Comparison of ENCODE assay signal across 1 cellular context in the genomic region with DNA sequence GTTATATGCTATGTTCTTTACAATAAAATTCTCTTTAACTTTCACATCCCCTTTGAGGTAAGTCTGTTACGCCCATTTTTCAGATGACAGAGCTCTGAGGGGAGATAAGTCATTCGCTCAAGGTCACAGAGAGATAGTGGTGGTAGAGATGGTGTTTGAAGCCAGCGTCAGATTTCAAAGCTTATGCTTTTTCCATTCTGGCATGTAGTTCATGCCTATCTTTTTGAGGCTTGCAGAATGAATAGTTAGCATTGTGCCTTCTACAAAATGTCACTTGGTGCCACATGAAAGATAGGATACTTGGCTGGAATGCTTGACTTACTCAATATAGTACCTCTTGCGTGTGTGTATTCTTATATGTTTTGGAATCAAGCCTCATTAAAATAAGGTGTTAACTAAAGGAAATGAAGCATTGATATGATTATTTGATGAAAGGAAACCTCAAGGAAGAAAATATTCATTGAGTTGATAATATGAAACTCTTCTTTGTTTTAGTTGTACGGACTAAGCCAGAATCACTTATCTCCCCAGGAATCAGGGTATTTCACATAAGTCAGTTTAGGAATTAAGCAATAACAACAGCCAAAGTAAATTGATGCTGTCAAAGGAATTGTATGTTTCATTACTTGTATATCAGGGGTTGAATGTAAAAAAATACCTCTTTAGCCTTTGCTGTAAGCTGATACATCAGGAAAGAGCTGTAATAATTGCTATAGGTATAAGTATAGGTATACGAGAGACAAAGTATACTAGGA.
TF ChIP-seq lines count a peak whose summit lies in the region.

No MANE protein-coding gene starts in this region.

TF ChIP-seq in HepG2, 621 proteins besides CTCF, POLR2A, EP300 and RAD21 (continued from another document and continues in another):
- TF ChIP-seq, protein P1, sequence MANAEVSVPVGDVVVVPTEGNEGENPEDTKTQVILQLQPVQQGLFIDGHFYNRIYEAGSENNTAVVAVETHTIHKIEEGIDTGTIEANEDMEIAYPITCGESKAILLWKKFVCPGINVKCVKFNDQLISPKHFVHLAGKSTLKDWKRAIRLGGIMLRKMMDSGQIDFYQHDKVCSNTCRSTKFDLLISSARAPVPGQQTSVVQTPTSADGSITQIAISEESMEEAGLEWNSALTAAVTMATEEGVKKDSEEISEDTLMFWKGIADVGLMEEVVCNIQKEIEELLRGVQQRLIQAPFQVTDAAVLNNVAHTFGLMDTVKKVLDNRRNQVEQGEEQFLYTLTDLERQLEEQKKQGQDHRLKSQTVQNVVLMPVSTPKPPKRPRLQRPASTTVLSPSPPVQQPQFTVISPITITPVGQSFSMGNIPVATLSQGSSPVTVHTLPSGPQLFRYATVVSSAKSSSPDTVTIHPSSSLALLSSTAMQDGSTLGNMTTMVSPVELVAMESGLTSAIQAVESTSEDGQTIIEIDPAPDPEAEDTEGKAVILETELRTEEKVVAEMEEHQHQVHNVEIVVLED (CRISPR knock-in tag; IDR thresholded peaks at IDR 0.05; ENCODE audit: borderline replicate concordance), result no peak
- TF ChIP-seq ZNF224 (CRISPR knock-in tag; IDR thresholded peaks at IDR 0.05) (no peak), ZNF343 (CRISPR knock-in tag; IDR thresholded peaks at IDR 0.05) (no peak), ZNF891 (CRISPR knock-in tag; IDR thresholded peaks at IDR 0.05) (no peak), POLR2AphosphoS5 (IDR thresholded peaks at IDR 0.05; ENCODE audit: low read depth, low read length) (no peak), ARHGAP35 (CRISPR knock-in tag; IDR thresholded peaks at IDR 0.05; ENCODE audit: borderline replicate concordance) (no peak), KAT7 (CRISPR knock-in tag; IDR thresholded peaks at IDR 0.05; ENCODE audit: borderline replicate concordance) (no peak; the same call in 1 of the 2 replicates), TBP (CRISPR knock-in tag; IDR thresholded peaks at IDR 0.05) (no peak), ERF (CRISPR knock-in tag; IDR thresholded peaks at IDR 0.05) (peak; percentile 39; the same call in 1 of the 2 replicates), ELF3 (CRISPR knock-in tag; IDR thresholded peaks at IDR 0.05) (peak; percentile 62), MLLT10 (CRISPR knock-in tag; IDR thresholded peaks at IDR 0.05) (no peak), TBL1XR1 (IDR thresholded peaks at IDR 0.05; ENCODE audit: borderline replicate concordance, low read length, partially characterized antibody) (no peak), NFYC (CRISPR knock-in tag; IDR thresholded peaks at IDR 0.05) (no peak), ZIK1 (CRISPR knock-in tag; IDR thresholded peaks at IDR 0.05; ENCODE audit: borderline replicate concordance, low read depth) (no peak), ZNF670 (CRISPR knock-in tag; IDR thresholded peaks at IDR 0.05; ENCODE audit: borderline replicate concordance) (no peak), ZNF335 (CRISPR knock-in tag; IDR thresholded peaks at IDR 0.05) (no peak), ZNF44 (CRISPR knock-in tag; IDR thresholded peaks at IDR 0.05) (no peak), HIVEP1 (CRISPR knock-in tag; IDR thresholded peaks at IDR 0.05) (no peak), THAP11 (CRISPR knock-in tag; IDR thresholded peaks at IDR 0.05) (peak; percentile 53; the same call in 1 of the 2 replicates), NONO (IDR thresholded peaks at IDR 0.05) (no peak), NONO (CRISPR knock-in tag; conservative IDR thresholded peaks at IDR 0.05) (no peak), KLF12 (CRISPR knock-in tag; IDR thresholded peaks at IDR 0.05; ENCODE audit: borderline replicate concordance) (no peak), ZKSCAN5 (CRISPR knock-in tag; IDR thresholded peaks at IDR 0.05) (no peak), ZNF616 (CRISPR knock-in tag; IDR thresholded peaks at IDR 0.05; ENCODE audit: low read depth) (no peak), SMARCC2 (IDR thresholded peaks at IDR 0.05) (no peak), ZNF383 (CRISPR knock-in tag; IDR thresholded peaks at IDR 0.05; ENCODE audit: borderline replicate concordance) (no peak), HDAC6 (IDR thresholded peaks at IDR 0.05; ENCODE audit: low read depth, low read length) (no peak), ZNF713 (CRISPR knock-in tag; IDR thresholded peaks at IDR 0.05) (no peak), TBX3 (IDR thresholded peaks at IDR 0.05; ENCODE audit: borderline replicate concordance) (peak; percentile 40; the same call in 1 of the 2 replicates), STAT5B (CRISPR knock-in tag; IDR thresholded peaks at IDR 0.05) (no peak), NR3C1 (CRISPR knock-in tag; IDR thresholded peaks at IDR 0.05) (no peak), GZF1 (CRISPR knock-in tag; IDR thresholded peaks at IDR 0.05) (no peak), SP5 (CRISPR knock-in tag; IDR thresholded peaks at IDR 0.05; ENCODE audit: borderline replicate concordance, low read depth) (peak; percentile 80)
- TF ChIP-seq, protein P2, sequence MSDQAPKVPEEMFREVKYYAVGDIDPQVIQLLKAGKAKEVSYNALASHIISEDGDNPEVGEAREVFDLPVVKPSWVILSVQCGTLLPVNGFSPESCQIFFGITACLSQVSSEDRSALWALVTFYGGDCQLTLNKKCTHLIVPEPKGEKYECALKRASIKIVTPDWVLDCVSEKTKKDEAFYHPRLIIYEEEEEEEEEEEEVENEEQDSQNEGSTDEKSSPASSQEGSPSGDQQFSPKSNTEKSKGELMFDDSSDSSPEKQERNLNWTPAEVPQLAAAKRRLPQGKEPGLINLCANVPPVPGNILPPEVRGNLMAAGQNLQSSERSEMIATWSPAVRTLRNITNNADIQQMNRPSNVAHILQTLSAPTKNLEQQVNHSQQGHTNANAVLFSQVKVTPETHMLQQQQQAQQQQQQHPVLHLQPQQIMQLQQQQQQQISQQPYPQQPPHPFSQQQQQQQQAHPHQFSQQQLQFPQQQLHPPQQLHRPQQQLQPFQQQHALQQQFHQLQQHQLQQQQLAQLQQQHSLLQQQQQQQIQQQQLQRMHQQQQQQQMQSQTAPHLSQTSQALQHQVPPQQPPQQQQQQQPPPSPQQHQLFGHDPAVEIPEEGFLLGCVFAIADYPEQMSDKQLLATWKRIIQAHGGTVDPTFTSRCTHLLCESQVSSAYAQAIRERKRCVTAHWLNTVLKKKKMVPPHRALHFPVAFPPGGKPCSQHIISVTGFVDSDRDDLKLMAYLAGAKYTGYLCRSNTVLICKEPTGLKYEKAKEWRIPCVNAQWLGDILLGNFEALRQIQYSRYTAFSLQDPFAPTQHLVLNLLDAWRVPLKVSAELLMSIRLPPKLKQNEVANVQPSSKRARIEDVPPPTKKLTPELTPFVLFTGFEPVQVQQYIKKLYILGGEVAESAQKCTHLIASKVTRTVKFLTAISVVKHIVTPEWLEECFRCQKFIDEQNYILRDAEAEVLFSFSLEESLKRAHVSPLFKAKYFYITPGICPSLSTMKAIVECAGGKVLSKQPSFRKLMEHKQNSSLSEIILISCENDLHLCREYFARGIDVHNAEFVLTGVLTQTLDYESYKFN (CRISPR knock-in tag; conservative IDR thresholded peaks at IDR 0.05), result peak; percentile 57; the same call in 1 of the 2 replicates
- TF ChIP-seq, protein P3, sequence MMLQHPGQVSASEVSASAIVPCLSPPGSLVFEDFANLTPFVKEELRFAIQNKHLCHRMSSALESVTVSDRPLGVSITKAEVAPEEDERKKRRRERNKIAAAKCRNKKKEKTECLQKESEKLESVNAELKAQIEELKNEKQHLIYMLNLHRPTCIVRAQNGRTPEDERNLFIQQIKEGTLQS (CRISPR knock-in tag; IDR thresholded peaks at IDR 0.05), result peak; percentile 55; the same call in 1 of the 2 replicates
- TF ChIP-seq, protein P4, sequence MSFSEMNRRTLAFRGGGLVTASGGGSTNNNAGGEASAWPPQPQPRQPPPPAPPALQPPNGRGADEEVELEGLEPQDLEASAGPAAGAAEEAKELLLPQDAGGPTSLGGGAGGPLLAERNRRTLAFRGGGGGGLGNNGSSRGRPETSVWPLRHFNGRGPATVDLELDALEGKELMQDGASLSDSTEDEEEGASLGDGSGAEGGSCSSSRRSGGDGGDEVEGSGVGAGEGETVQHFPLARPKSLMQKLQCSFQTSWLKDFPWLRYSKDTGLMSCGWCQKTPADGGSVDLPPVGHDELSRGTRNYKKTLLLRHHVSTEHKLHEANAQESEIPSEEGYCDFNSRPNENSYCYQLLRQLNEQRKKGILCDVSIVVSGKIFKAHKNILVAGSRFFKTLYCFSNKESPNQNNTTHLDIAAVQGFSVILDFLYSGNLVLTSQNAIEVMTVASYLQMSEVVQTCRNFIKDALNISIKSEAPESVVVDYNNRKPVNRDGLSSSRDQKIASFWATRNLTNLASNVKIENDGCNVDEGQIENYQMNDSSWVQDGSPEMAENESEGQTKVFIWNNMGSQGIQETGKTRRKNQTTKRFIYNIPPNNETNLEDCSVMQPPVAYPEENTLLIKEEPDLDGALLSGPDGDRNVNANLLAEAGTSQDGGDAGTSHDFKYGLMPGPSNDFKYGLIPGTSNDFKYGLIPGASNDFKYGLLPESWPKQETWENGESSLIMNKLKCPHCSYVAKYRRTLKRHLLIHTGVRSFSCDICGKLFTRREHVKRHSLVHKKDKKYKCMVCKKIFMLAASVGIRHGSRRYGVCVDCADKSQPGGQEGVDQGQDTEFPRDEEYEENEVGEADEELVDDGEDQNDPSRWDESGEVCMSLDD (CRISPR knock-in tag; IDR thresholded peaks at IDR 0.05; ENCODE audit: borderline replicate concordance), result no peak; the same call in 1 of the 2 replicates
- TF ChIP-seq, protein P5, sequence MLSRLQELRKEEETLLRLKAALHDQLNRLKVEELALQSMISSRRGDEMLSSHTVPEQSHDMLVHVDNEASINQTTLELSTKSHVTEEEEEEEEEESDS (CRISPR knock-in tag; IDR thresholded peaks at IDR 0.05; ENCODE audit: borderline replicate concordance), result no peak
- TF ChIP-seq, protein P6, sequence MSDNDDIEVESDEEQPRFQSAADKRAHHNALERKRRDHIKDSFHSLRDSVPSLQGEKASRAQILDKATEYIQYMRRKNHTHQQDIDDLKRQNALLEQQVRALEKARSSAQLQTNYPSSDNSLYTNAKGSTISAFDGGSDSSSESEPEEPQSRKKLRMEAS (IDR thresholded peaks at IDR 0.05), result peak; percentile 49; the same call in 1 of the 2 replicates
- TF ChIP-seq, protein P7, sequence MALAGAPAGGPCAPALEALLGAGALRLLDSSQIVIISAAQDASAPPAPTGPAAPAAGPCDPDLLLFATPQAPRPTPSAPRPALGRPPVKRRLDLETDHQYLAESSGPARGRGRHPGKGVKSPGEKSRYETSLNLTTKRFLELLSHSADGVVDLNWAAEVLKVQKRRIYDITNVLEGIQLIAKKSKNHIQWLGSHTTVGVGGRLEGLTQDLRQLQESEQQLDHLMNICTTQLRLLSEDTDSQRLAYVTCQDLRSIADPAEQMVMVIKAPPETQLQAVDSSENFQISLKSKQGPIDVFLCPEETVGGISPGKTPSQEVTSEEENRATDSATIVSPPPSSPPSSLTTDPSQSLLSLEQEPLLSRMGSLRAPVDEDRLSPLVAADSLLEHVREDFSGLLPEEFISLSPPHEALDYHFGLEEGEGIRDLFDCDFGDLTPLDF (CRISPR knock-in tag; IDR thresholded peaks at IDR 0.05), result no peak
- TF ChIP-seq, protein P8, sequence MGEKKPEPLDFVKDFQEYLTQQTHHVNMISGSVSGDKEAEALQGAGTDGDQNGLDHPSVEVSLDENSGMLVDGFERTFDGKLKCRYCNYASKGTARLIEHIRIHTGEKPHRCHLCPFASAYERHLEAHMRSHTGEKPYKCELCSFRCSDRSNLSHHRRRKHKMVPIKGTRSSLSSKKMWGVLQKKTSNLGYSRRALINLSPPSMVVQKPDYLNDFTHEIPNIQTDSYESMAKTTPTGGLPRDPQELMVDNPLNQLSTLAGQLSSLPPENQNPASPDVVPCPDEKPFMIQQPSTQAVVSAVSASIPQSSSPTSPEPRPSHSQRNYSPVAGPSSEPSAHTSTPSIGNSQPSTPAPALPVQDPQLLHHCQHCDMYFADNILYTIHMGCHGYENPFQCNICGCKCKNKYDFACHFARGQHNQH (CRISPR knock-in tag; IDR thresholded peaks at IDR 0.05), result peak; percentile 71; the same call in 1 of the 2 replicates
- TF ChIP-seq, protein P9, sequence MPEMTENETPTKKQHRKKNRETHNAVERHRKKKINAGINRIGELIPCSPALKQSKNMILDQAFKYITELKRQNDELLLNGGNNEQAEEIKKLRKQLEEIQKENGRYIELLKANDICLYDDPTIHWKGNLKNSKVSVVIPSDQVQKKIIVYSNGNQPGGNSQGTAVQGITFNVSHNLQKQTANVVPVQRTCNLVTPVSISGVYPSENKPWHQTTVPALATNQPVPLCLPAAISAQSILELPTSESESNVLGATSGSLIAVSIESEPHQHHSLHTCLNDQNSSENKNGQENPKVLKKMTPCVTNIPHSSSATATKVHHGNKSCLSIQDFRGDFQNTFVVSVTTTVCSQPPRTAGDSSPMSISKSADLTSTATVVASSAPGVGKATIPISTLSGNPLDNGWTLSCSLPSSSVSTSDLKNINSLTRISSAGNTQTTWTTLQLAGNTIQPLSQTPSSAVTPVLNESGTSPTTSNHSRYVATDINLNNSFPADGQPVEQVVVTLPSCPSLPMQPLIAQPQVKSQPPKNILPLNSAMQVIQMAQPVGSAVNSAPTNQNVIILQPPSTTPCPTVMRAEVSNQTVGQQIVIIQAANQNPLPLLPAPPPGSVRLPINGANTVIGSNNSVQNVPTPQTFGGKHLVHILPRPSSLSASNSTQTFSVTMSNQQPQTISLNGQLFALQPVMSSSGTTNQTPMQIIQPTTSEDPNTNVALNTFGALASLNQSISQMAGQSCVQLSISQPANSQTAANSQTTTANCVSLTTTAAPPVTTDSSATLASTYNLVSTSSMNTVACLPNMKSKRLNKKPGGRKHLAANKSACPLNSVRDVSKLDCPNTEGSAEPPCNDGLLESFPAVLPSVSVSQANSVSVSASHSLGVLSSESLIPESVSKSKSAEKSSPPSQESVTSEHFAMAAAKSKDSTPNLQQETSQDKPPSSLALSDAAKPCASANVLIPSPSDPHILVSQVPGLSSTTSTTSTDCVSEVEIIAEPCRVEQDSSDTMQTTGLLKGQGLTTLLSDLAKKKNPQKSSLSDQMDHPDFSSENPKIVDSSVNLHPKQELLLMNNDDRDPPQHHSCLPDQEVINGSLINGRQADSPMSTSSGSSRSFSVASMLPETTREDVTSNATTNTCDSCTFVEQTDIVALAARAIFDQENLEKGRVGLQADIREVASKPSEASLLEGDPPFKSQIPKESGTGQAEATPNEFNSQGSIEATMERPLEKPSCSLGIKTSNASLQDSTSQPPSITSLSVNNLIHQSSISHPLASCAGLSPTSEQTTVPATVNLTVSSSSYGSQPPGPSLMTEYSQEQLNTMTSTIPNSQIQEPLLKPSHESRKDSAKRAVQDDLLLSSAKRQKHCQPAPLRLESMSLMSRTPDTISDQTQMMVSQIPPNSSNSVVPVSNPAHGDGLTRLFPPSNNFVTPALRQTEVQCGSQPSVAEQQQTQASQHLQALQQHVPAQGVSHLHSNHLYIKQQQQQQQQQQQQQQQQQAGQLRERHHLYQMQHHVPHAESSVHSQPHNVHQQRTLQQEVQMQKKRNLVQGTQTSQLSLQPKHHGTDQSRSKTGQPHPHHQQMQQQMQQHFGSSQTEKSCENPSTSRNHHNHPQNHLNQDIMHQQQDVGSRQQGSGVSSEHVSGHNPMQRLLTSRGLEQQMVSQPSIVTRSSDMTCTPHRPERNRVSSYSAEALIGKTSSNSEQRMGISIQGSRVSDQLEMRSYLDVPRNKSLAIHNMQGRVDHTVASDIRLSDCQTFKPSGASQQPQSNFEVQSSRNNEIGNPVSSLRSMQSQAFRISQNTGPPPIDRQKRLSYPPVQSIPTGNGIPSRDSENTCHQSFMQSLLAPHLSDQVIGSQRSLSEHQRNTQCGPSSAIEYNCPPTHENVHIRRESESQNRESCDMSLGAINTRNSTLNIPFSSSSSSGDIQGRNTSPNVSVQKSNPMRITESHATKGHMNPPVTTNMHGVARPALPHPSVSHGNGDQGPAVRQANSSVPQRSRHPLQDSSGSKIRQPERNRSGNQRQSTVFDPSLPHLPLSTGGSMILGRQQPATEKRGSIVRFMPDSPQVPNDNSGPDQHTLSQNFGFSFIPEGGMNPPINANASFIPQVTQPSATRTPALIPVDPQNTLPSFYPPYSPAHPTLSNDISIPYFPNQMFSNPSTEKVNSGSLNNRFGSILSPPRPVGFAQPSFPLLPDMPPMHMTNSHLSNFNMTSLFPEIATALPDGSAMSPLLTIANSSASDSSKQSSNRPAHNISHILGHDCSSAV (CRISPR knock-in tag; IDR thresholded peaks at IDR 0.05; ENCODE audit: borderline replicate concordance), result no peak
